ENCODE assay signal across 11 cellular contexts in genomic region chr3:12159227-12159601, GRCh38. TPM values are rescaled to one million over a fixed set of nuclear protein-coding genes. Genes with fewer than 3 reads are reported as not detected.
A peak's percentile ranks its signal among the peaks of the same experiment; 100 is the strongest.
DNase-seq lines count a peak whose midpoint lies in the region; ATAC-seq and TF ChIP-seq lines count a peak whose summit lies in the region.
"Had no signal": no experiment of that assay in that cellular context is flagged by ENCODE, and none has a peak within 500 bp of the region (broad histone marks: within the 10 kb centered on the region; RNA-seq: fewer than 3 reads in every experiment).

No MANE protein-coding gene starts in this region.

- intact Hi-C loops in uterus (cut with DNase I; ENCODE audit: low total_unique reads), result no loop called here

- H3K4me1 ChIP-seq in gastroesophageal sphincter (peaks cover 0 to 13% (median 7%) of the 10 kb centered on the region in 3 donors), muscle layer of duodenum (ENCODE audit: control insufficient read depth in 1 of 2, insufficient read depth in 2 of 2, low read length in 2 of 2) (peaks cover 7 to 8% of the 10 kb centered on the region in 2 donors), uterus (no peaks in the 10 kb centered on the region)
- H3K4me1 ChIP-seq: pancreas had no signal

- no peak for ATAC-seq in gastroesophageal sphincter
- no peak for ATAC-seq in HG02763 (IDR thresholded peaks at IDR 0.05; ENCODE audit: unreplicated experiment)

- no peaks in the 10 kb centered on the region for H3K36me3 ChIP-seq in gastroesophageal sphincter
- H3K36me3 ChIP-seq in muscle layer of duodenum (ENCODE audit: control insufficient read depth in 1 of 2, insufficient read depth in 2 of 2, low read length in 2 of 2), result no peaks in the 10 kb centered on the region
- H3K36me3 ChIP-seq in uterus, result no peaks in the 10 kb centered on the region
- H3K36me3 ChIP-seq: pancreas had no signal

- H3K27ac ChIP-seq in gastroesophageal sphincter (peak overlapping the region in 3 of 4 donors; percentile 71 to 77 (median 71)), muscle layer of duodenum (ENCODE audit: low read length) (peak overlapping the region; percentile 24), uterus (peak overlapping the region in 1 of 2 donors; percentile 45)
- H3K27ac ChIP-seq: pancreas had no signal

- peak; percentile 54 for DNase-seq in Ammon's horn (ENCODE audit: low spot score)
- peak; percentile 66 for DNase-seq in NCI-H345 treated with DMSO at 0.1 percent for 48 hours (lab: John Stamatoyannopoulos, UW; ENCODE audit: unreplicated experiment)
- no peak for DNase-seq in uterus
- no peak for DNase-seq in GM19238 (ENCODE audit: insufficient read length, low spot score)
- no peak for DNase-seq in retina
- DNase-seq: AML-193 had no signal

- no peak for TF ChIP-seq POLR2A in gastroesophageal sphincter (IDR thresholded peaks at IDR 0.05)
- no peak for TF ChIP-seq POLR2A in uterus (IDR thresholded peaks at IDR 0.05)

- H3K4me3 ChIP-seq in gastroesophageal sphincter, result peak overlapping the region in 1 of 2 donors; percentile 56
- H3K4me3 ChIP-seq in muscle layer of duodenum (ENCODE audit: low read depth in 1 of 2, low read length in 2 of 2), result peak overlapping the region; percentile 60 to 63
- H3K4me3 ChIP-seq in uterus, result no peak overlapping the region

- no peaks in the 10 kb centered on the region for H3K9me3 ChIP-seq in gastroesophageal sphincter
- no peaks in the 10 kb centered on the region for H3K9me3 ChIP-seq in muscle layer of duodenum (ENCODE audit: control insufficient read depth in 1 of 2, low read length in 2 of 2)
- H3K9me3 ChIP-seq in uterus, result no peaks in the 10 kb centered on the region
- H3K9me3 ChIP-seq: pancreas had no signal

- 35 to 37% methylated on average over 3 to 4 of the region's 4 CpGs for WGBS in gastroesophageal sphincter (ENCODE audit: low coverage in 1 of 2), 2 donors

- TF ChIP-seq CTCF in gastroesophageal sphincter (IDR thresholded peaks at IDR 0.05) (no peak), uterus (IDR thresholded peaks at IDR 0.05) (no peak)

- H3K27me3 ChIP-seq in gastroesophageal sphincter (peaks cover 9% of the 10 kb centered on the region), muscle layer of duodenum (ENCODE audit: low read depth, low read length) (no peaks in the 10 kb centered on the region), uterus (no peaks in the 10 kb centered on the region)
- H3K27me3 ChIP-seq: pancreas had no signal

- no peak for TF ChIP-seq EP300 in gastroesophageal sphincter (IDR thresholded peaks at IDR 0.05)

RNA-seq across cellular contexts. Expression of gene TIMP4, which starts 0.5 kb away (rescaled TPM):
- 10 to 100 TPM; 16.5 to 35.1 (median 29.2) TPM for total RNA-seq in gastroesophageal sphincter
- 10 to 100 TPM in 1 of 4 donors, 1 to 10 TPM in 3; 2.4 to 10.6 (median 4.3) TPM for total RNA-seq in uterus
- total RNA-seq: T-helper 2 cell treated with Interferon-gamma antibody and Interleukin-4, amounts not matched to agents 100 ng/mL and 5 ng/mL, for 36 hours had no signal

Comparison
In these comparisons a context has a peak if more than half of its experiments do, and no peak if none do; other contexts are left out.
1. DNase-seq: peak in Ammon's horn (single experiment) and NCI-H345 treated with DMSO at 0.1 percent for 48 hours (single experiment); none in uterus (0 of 2), GM19238 (single experiment) and retina (single experiment).
2. H3K4me3 ChIP-seq: peak in muscle layer of duodenum (2 of 2); none in uterus (0 of 2).